13 cellular contexts compared by ENCODE assay signal in the genomic region with DNA sequence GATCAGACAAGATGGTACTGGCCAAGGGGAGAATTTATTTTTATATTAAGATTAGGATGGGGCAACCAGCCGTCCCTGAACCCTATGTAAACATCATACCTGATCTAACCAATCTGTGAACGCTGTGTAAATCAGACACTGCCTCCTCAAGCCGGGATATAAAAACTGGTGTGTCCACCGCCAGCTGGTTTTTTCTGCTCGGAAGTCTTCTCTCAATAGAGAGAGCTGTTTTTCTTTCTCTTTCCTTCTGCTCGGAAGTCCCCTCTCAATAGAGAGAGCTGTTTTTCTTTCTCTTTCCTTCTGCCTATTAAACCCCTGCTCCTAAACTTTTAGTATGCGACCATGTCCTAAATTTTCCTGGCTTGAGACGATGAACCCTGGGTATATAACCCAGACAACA.
DNase-seq lines count a peak whose midpoint lies in the region; ATAC-seq and TF ChIP-seq lines count a peak whose summit lies in the region.
"Had no signal": no experiment of that assay in that cellular context is flagged by ENCODE, and none has a peak within 500 bp of the region (broad histone marks: within the 10 kb centered on the region; RNA-seq: fewer than 3 reads in every experiment).

No MANE protein-coding gene starts in this region.

- no peaks in the 10 kb centered on the region for H4K20me1 ChIP-seq in OCI-LY3 (ENCODE audit: insufficient read depth, low read length)

- H2BK12ac ChIP-seq in neuronal stem cell (ENCODE audit: low read length): no peak overlapping the region

- no peak overlapping the region for H2BK120ac ChIP-seq in neuronal stem cell (ENCODE audit: low read depth, low read length)

- no peak overlapping the region for H2BK5ac ChIP-seq in neuronal stem cell (ENCODE audit: low read length)

- no peaks in the 10 kb centered on the region for H3K4me1 Mint-ChIP-seq in CD8-positive, alpha-beta memory T cell
- H3K4me1 Mint-ChIP-seq: B cell had no signal

- ATAC-seq in HG02798 (IDR thresholded peaks at IDR 0.05; ENCODE audit: poor library complexity, unreplicated experiment): peak; percentile 52

- peaks cover 8% of the 10 kb centered on the region; the same call in 1 of the 2 replicates for H3K4me1 ChIP-seq in OCI-LY3 (ENCODE audit: low read length)
- no peaks in the 10 kb centered on the region for H3K4me1 ChIP-seq in neuronal stem cell (ENCODE audit: control insufficient read depth in 2 of 2, insufficient read depth in 1 of 2, low read depth in 1 of 2, low read length in 2 of 2)
- no peaks in the 10 kb centered on the region for H3K4me1 ChIP-seq in CD8-positive, alpha-beta memory T cell (ENCODE audit: insufficient read depth, low read length)

- H3K14ac ChIP-seq in neuronal stem cell (ENCODE audit: low read length): no peak overlapping the region

- no peak overlapping the region for H2BK15ac ChIP-seq in neuronal stem cell (ENCODE audit: low read length)

- H3K9me3 Mint-ChIP-seq in CD8-positive, alpha-beta memory T cell: peaks cover 12 to 30% (median 23%) of the 10 kb centered on the region in 5 donors

- no peak overlapping the region for H3K4ac ChIP-seq in neuronal stem cell (ENCODE audit: low read length)

- H2AK5ac ChIP-seq in neuronal stem cell (ENCODE audit: low read depth, low read length): no peak overlapping the region

- H3K27me3 Mint-ChIP-seq in CD8-positive, alpha-beta memory T cell: no peaks in the 10 kb centered on the region
- H3K27me3 Mint-ChIP-seq: B cell; CD4-positive, alpha-beta T cell had no signal

- H4K8ac ChIP-seq in neuronal stem cell (ENCODE audit: low read depth, low read length): no peak overlapping the region

- H3K4me2 ChIP-seq in OCI-LY3 (ENCODE audit: low read length) (no peak overlapping the region), neuronal stem cell (ENCODE audit: insufficient read depth, low read length, poor library complexity, severe bottlenecking) (no peak overlapping the region)

- H3K79me2 ChIP-seq in OCI-LY3 (ENCODE audit: low read length): no peaks in the 10 kb centered on the region

- POLR2A ChIA-PET in RWPE1 (lab: Yijun Ruan, JAX; ENCODE audit: low non-redundant PET): no interaction called here
- POLR2A ChIA-PET in CD8-positive, alpha-beta memory T cell (lab: Charles Lee): no interaction called here

- H3K4me3 Mint-ChIP-seq in CD8-positive, alpha-beta memory T cell: no peak overlapping the region
- H3K4me3 Mint-ChIP-seq: B cell; CD4-positive, alpha-beta T cell had no signal

- no peaks in the 10 kb centered on the region for H3K36me3 Mint-ChIP-seq in CD8-positive, alpha-beta memory T cell

- H3K27ac ChIP-seq in OCI-LY3 (ENCODE audit: low read length) (no peak overlapping the region), neuronal stem cell (replicated peaks; ENCODE audit: low read length) (no peak overlapping the region), RWPE1 (no peak overlapping the region)
- no peak overlapping the region for H3K27ac ChIP-seq in CD8-positive, alpha-beta memory T cell (ENCODE audit: low read depth, low read length)

- H4K91ac ChIP-seq in neuronal stem cell (ENCODE audit: low read depth, low read length, poor library complexity): no peak overlapping the region

- no peak overlapping the region for H3K9ac ChIP-seq in OCI-LY3 (ENCODE audit: low read length)
- no peak overlapping the region for H3K9ac ChIP-seq in neuronal stem cell (ENCODE audit: low read depth, low read length, poor library complexity)

- H3K9me3 ChIP-seq in OCI-LY3 (ENCODE audit: insufficient read depth, low read length) (no peaks in the 10 kb centered on the region), neuronal stem cell (replicated peaks in 1 of 2; ENCODE audit: control insufficient read depth in 2 of 2, insufficient read depth in 1 of 2, low read depth in 1 of 2, low read length in 2 of 2) (peaks cover 18 to 34% of the 10 kb centered on the region in 2 donors)
- H3K9me3 ChIP-seq in CD8-positive, alpha-beta memory T cell (ENCODE audit: low read length): no peaks in the 10 kb centered on the region

- DNase-seq in GM12865 (ENCODE audit: low read depth) (no peak), neuronal stem cell (ENCODE audit: low spot score) (no peak), ecto neural progenitor cell (ENCODE audit: low spot score) (no peak), RWPE1 (ENCODE audit: low spot score) (no peak)
- no peak for DNase-seq in CD8-positive, alpha-beta memory T cell
- DNase-seq: C1 segment of cervical spinal cord; CD4-positive, alpha-beta T cell; DMS153; DND-41; GDM1 had no signal

- H3K27me3 ChIP-seq in OCI-LY3 (ENCODE audit: low read depth, low read length) (no peaks in the 10 kb centered on the region), neuronal stem cell (ENCODE audit: control insufficient read depth in 3 of 3, insufficient read depth in 3 of 3, low read depth in 1 of 3, low read length in 3 of 3) (no peaks in the 10 kb centered on the region)
- H3K27me3 ChIP-seq in CD8-positive, alpha-beta memory T cell (ENCODE audit: insufficient read depth, low read length, poor library complexity, severe bottlenecking): no peaks in the 10 kb centered on the region

- no peak overlapping the region for H3K23ac ChIP-seq in neuronal stem cell (ENCODE audit: low read depth, low read length, poor library complexity)

- WGBS in neuronal stem cell (ENCODE audit: extremely low coverage in 2 of 2, insufficient read length in 2 of 2, insufficient replicate concordance in 1 of 2), 2 donors: no CpG with 5 or more reads among the region's 8 CpGs

- TF ChIP-seq CTCF in GM12865 (IDR thresholded peaks at IDR 0.05; ENCODE audit: insufficient read depth, low read depth, low read length, missing control alignments): no peak
- TF ChIP-seq CTCF in OCI-LY3 (IDR thresholded peaks at IDR 0.05; ENCODE audit: low read depth, low read length): no peak
- TF ChIP-seq CTCF in RWPE1 (conservative IDR thresholded peaks at IDR 0.05; ENCODE audit: low read depth): no peak

- H3K36me3 ChIP-seq in OCI-LY3 (replicated peaks; ENCODE audit: low read depth, low read length) (no peaks in the 10 kb centered on the region), neuronal stem cell (replicated peaks in 1 of 2; ENCODE audit: control insufficient read depth in 2 of 2, insufficient read depth in 2 of 2, low read length in 2 of 2) (no peaks in the 10 kb centered on the region)
- no peaks in the 10 kb centered on the region for H3K36me3 ChIP-seq in CD8-positive, alpha-beta memory T cell (ENCODE audit: insufficient read depth, low read length)

- H3K79me1 ChIP-seq in neuronal stem cell (ENCODE audit: low read depth, low read length): no peaks in the 10 kb centered on the region

- no peak overlapping the region for H3K18ac ChIP-seq in neuronal stem cell (ENCODE audit: low read length)

- peak overlapping the region in 1 of 8 donors; percentile 51 for H3K27ac Mint-ChIP-seq in CD8-positive, alpha-beta memory T cell
- H3K27ac Mint-ChIP-seq: B cell; CD4-positive, alpha-beta T cell had no signal

- H3K4me3 ChIP-seq in GM12865 (ENCODE audit: low read depth, low read length) (peak overlapping the region; percentile 7), OCI-LY3 (ENCODE audit: low read length) (no peak overlapping the region), neuronal stem cell (ENCODE audit: low read length in 2 of 2) (no peak overlapping the region)
- no peak overlapping the region for H3K4me3 ChIP-seq in CD8-positive, alpha-beta memory T cell (ENCODE audit: low read length)

- H2AFZ ChIP-seq in OCI-LY3 (ENCODE audit: low read depth, low read length) (0 out of 2 replicates have a peak overlapping the region, but pooled peaks have one; percentile 85), neuronal stem cell (ENCODE audit: low read length) (peak overlapping the region; percentile 3)

- CTCF ChIA-PET in RWPE1 (lab: Yijun Ruan, JAX): interaction anchor here (0.7 kb wide), 1 partner anchor 370 kb away, joined by 6 read pairs; no protein-coding TSS in a partner anchor
- CTCF ChIA-PET in CD8-positive, alpha-beta memory T cell (lab: Charles Lee): no interaction called here
